In the genomic region with DNA sequence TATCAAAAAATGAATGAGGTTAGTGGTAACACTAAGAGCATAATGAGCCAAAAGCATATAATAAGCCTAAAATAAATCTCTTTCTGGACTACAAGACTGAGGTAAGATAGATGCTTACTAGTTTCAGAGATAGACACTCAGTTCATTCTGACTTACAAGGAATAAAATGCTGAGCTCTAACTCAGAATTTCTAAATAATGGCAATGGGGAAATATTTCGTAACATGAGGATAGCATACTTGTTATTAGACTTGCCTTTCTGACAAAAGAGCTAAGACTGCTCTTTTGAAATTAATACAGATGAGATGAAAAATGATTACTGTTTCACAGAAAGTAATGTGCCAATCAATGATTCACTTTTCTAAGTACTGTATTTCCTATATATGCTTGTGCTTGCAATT, we compare ENCODE assay signal across 22 cellular contexts.
"Had no signal": no experiment of that assay in that cellular context is flagged by ENCODE, and none has a peak within 500 bp of the region (broad histone marks: within the 10 kb centered on the region; RNA-seq: fewer than 3 reads in every experiment).

No MANE protein-coding gene starts in this region.

- H3K4me3 Mint-ChIP-seq: activated CD4-positive, alpha-beta memory T cell treated with anti-CD3 and anti-CD28 coated beads for 36 hours; activated CD4-positive, alpha-beta T cell treated with anti-CD3 and anti-CD28 coated beads, Interleukin-2, amount 10 ng/mL, durations not matched to agents 7 days and 5 days; activated naive CD4-positive, alpha-beta T cell treated with anti-CD3 and anti-CD28 coated beads for 36 hours; activated naive CD8-positive, alpha-beta T cell; activated T-cell treated with anti-CD3 and anti-CD28 coated beads, Interleukin-2, amount 50 U/mL, for 4 hours; T-helper 1 cell treated with Interleukin-12 subunit alpha and Interleukin-12 subunit beta and Interleukin-4 antibody, amounts not matched to agents 30 μg/mL and 1 μg/mL, for 36 hours; WTC11 had no signal

- H3K27me3 ChIP-seq: Peyer's patch, SJCRH30 had no signal

- H3K27me3 Mint-ChIP-seq: activated CD4-positive, alpha-beta memory T cell treated with anti-CD3 and anti-CD28 coated beads for 36 hours; activated CD4-positive, alpha-beta T cell treated with anti-CD3 and anti-CD28 coated beads, Interleukin-2, amount 10 ng/mL, durations not matched to agents 7 days and 5 days; activated naive CD8-positive, alpha-beta T cell had no signal

- ATAC-seq: activated T-cell treated with anti-CD3 and anti-CD28 coated beads, Interleukin-2, amount 50 U/mL, for 4 hours; WTC11 had no signal

- H3K27ac Mint-ChIP-seq: activated CD4-positive, alpha-beta memory T cell treated with anti-CD3 and anti-CD28 coated beads for 36 hours; activated CD4-positive, alpha-beta T cell treated with anti-CD3 and anti-CD28 coated beads, Interleukin-2, amount 10 ng/mL, durations not matched to agents 7 days and 5 days; activated naive CD4-positive, alpha-beta T cell treated with anti-CD3 and anti-CD28 coated beads for 36 hours; activated naive CD8-positive, alpha-beta T cell; T-helper 1 cell treated with Interleukin-12 subunit alpha and Interleukin-12 subunit beta and Interleukin-4 antibody, amounts not matched to agents 30 μg/mL and 1 μg/mL, for 36 hours; WTC11 had no signal

- H3K4me1 Mint-ChIP-seq: activated CD4-positive, alpha-beta T cell treated with anti-CD3 and anti-CD28 coated beads, Interleukin-2, amount 10 ng/mL, durations not matched to agents 7 days and 5 days; WTC11 had no signal

- H3K36me3 Mint-ChIP-seq: activated CD4-positive, alpha-beta memory T cell treated with anti-CD3 and anti-CD28 coated beads for 36 hours; activated naive CD8-positive, alpha-beta T cell; WTC11 had no signal

- DNase-seq: activated CD4-positive, alpha-beta memory T cell treated with anti-CD3 and anti-CD28 coated beads for 36 hours; activated CD4-positive, alpha-beta T cell treated with anti-CD3 and anti-CD28 coated beads, Interleukin-2, amount 10 ng/mL, durations not matched to agents 7 days and 5 days; activated CD4-positive, CD25-positive, alpha-beta regulatory T cell treated with anti-CD3 and anti-CD28 coated beads, Interleukin-2, amount 50 U/mL, for 72 hours; activated CD8-positive, alpha-beta memory T cell treated with anti-CD3 and anti-CD28 coated beads for 24 hours; activated gamma-delta T cell; activated naive CD4-positive, alpha-beta T cell treated with anti-CD3 and anti-CD28 coated beads for 36 hours; activated T-cell treated with anti-CD3 and anti-CD28 coated beads, Interleukin-2, amount 50 U/mL, for 4 hours; anterior cingulate cortex; caudate nucleus; KBM-7; NCI-H1048; NCI-H146; NCI-H1930; NCI-H345; NCI-H510A treated with DMSO at 0.1 percent for 48 hours; Peyer's patch; Right ventricle myocardium superior; SJCRH30 had no signal

- H3K4me3 ChIP-seq: Peyer's patch, SJCRH30 had no signal

- H3K27ac ChIP-seq: Peyer's patch, RWPE1, SJCRH30 had no signal

- H3K4me1 ChIP-seq: Peyer's patch, SJCRH30 had no signal

- H3K36me3 ChIP-seq: Peyer's patch, SJCRH30 had no signal

- H3K9me3 Mint-ChIP-seq: WTC11 had no signal

- H3K9me3 ChIP-seq: Peyer's patch, SJCRH30 had no signal
